In genomic region chr12:131623404-131624368, GRCh38 we compare ENCODE assay signal across 7 cellular contexts.
A peak's percentile ranks its signal among the peaks of the same experiment; 100 is the strongest.
DNase-seq lines count a peak whose midpoint lies in the region; ATAC-seq, FAIRE-seq and TF ChIP-seq lines count a peak whose summit lies in the region.
"Not testable (repeated sequence)": the region's sequence is repeated elsewhere in the genome, so short reads cannot be mapped to it uniquely, and the experiment has no call there.

No MANE protein-coding gene starts in this region.

- TF ChIP-seq EP300 in Ishikawa (IDR thresholded peaks at IDR 0.05; ENCODE audit: borderline replicate concordance); K562 (IDR thresholded peaks at IDR 0.05; ENCODE audit: low read length): not testable (repeated sequence)

- H4K20me1 ChIP-seq in K562 (replicated peaks; ENCODE audit: control insufficient read depth, insufficient read depth, low read length): not testable (repeated sequence)

- not testable (repeated sequence) for H2AFZ ChIP-seq in K562 (ENCODE audit: low read depth, low read length)

- H3K27ac Mint-ChIP-seq in progenitor cell of endocrine pancreas: not testable (repeated sequence)

- CTCF ChIA-PET in RWPE1 (lab: Yijun Ruan, JAX): interaction anchor here (0.6 to 0.7 kb wide), 2 partner anchors 359 to 1388 kb away, joined by 3 read pairs; no protein-coding TSS in a partner anchor
- CTCF ChIA-PET in K562 (lab: Yijun Ruan, JAX; ENCODE audit: low intra/inter-chr PET ratio): not testable (repeated sequence)

- TF ChIP-seq CTCF in RWPE1 (conservative IDR thresholded peaks at IDR 0.05; ENCODE audit: low read depth): not testable (repeated sequence)
- TF ChIP-seq CTCF in K562 (IDR thresholded peaks at IDR 0.05 in 2 of 3, conservative IDR thresholded peaks at IDR 0.05 in 1 of 3; ENCODE audit: insufficient read depth in 2 of 3, low read depth in 1 of 3, low read length in 3 of 3): peak; percentile 71 to 79 (median 77)
- peak; percentile 3 for TF ChIP-seq CTCF in cardiac muscle cell (IDR thresholded peaks at IDR 0.05; ENCODE audit: low read depth, low read length)
- TF ChIP-seq CTCF in progenitor cell of endocrine pancreas (IDR thresholded peaks at IDR 0.05; ENCODE audit: unreplicated experiment): peak; percentile 20

- not testable (repeated sequence) for H3K9me3 ChIP-seq in K562 (replicated peaks; ENCODE audit: control insufficient read depth, insufficient read depth, low read depth, low read length); cardiac muscle cell (ENCODE audit: low read depth)

- H3K9me3 Mint-ChIP-seq in progenitor cell of endocrine pancreas (ENCODE audit: low read depth): not testable (repeated sequence)

- peak overlapping the region; percentile 75 for H3K27ac ChIP-seq in RWPE1
- H3K27ac ChIP-seq in K562 (ENCODE audit: extremely low read depth, low read depth, low read length); cardiac muscle cell: not testable (repeated sequence)

- H3K27me3 ChIP-seq in K562 (ENCODE audit: control insufficient read depth in 2 of 2, insufficient read depth in 2 of 2, low read length in 2 of 2): peaks cover 10 to 16% of the 10 kb centered on the region in 2 experiments; a peak in 4 of 5 replicates
- peaks cover 11% of the 10 kb centered on the region for H3K27me3 ChIP-seq in cardiac muscle cell

- intact Hi-C loops in K562 (cut with micrococcal nuclease): loop anchor here (2.0 kb wide), 1 partner anchor 277 kb away; no protein-coding TSS in a partner anchor

- not testable (repeated sequence) for H3K36me3 Mint-ChIP-seq in progenitor cell of endocrine pancreas (ENCODE audit: insufficient read depth)

- peak; percentile 15 for DNase-seq in D341Med (ENCODE audit: low spot score)
- not testable (repeated sequence) for DNase-seq in GM12892 (ENCODE audit: insufficient read length); RWPE1 (ENCODE audit: low spot score); cardiac muscle cell (ENCODE audit: low read depth in 1 of 2, low spot score in 1 of 2); progenitor cell of endocrine pancreas (ENCODE audit: low spot score, unreplicated experiment)
- peak; percentile 56 to 69 (median 58) for DNase-seq in K562 (ENCODE audit: extremely low read depth in 1 of 4, low spot score in 3 of 4)

- not testable (repeated sequence) for H3K4me3 ChIP-seq in K562, cardiac muscle cell

- peaks cover 12% of the 10 kb centered on the region for H3K4me1 Mint-ChIP-seq in progenitor cell of endocrine pancreas (ENCODE audit: low read depth)

- peak; percentile 12; the same call in 1 of the 2 replicates for TF ChIP-seq RAD21 in Ishikawa (IDR thresholded peaks at IDR 0.05; ENCODE audit: low read depth)
- TF ChIP-seq RAD21 in K562 (CRISPR knock-in tag; conservative IDR thresholded peaks at IDR 0.05 in 1 of 2, IDR thresholded peaks at IDR 0.05 in 1 of 2): peak in 1 of 2 experiments; percentile 41; a peak in 2 of 4 replicates

- H3K4me2 ChIP-seq in K562 (ENCODE audit: insufficient read depth, low read length): peak overlapping the region; percentile 41

- in situ Hi-C loops in K562 (cut with MboI): not testable (repeated sequence)

- H3K4me3 Mint-ChIP-seq in progenitor cell of endocrine pancreas (ENCODE audit: low read depth): not testable (repeated sequence)

- not testable (repeated sequence) for H3K79me2 ChIP-seq in K562 (ENCODE audit: control insufficient read depth, insufficient read depth, low read length)

- WGBS in K562 (ENCODE audit: insufficient coverage, low coverage, missing lambda C conversion rate): 15% methylated on average over 11 of the region's 15 CpGs

- H3K9ac ChIP-seq in K562 (ENCODE audit: insufficient read depth in 1 of 2, low read depth in 2 of 2, low read length in 2 of 2): 0 out of 4 replicates have a peak overlapping the region, but pooled peaks of 1 of the 2 experiments have one; percentile 4

- TF ChIP-seq POLR2A in GM12892 (IDR thresholded peaks at IDR 0.05; ENCODE audit: low read depth, low read length); K562 (conservative IDR thresholded peaks at IDR 0.05): not testable (repeated sequence)

- not testable (repeated sequence) for BruUV-seq in K562 (replicated peaks; lab: Mats Ljungman, UMichigan)

- peaks cover 48% of the 10 kb centered on the region for H3K27me3 Mint-ChIP-seq in progenitor cell of endocrine pancreas

- peak; percentile 89 for ATAC-seq in K562

- peaks cover 22 to 66% of the 10 kb centered on the region in 2 experiments for H3K4me1 ChIP-seq in K562 (replicated peaks in 1 of 2; ENCODE audit: control insufficient read depth in 2 of 2, insufficient read depth in 2 of 2, low read length in 2 of 2)
- H3K4me1 ChIP-seq in cardiac muscle cell (ENCODE audit: low read depth): not testable (repeated sequence)

- not testable (repeated sequence) for H3K9me1 ChIP-seq in K562 (ENCODE audit: control insufficient read depth, insufficient read depth, low read length)

- POLR2A ChIA-PET in RWPE1 (lab: Yijun Ruan, JAX; ENCODE audit: low non-redundant PET): not testable (repeated sequence)
- POLR2A ChIA-PET in K562 (lab: Yijun Ruan, JAX): interaction anchor here (0.6 to 0.7 kb wide), 2 partner anchors 8 to 248 kb away, joined by 3 to 5 read pairs; no protein-coding TSS in a partner anchor

- FAIRE-seq in GM12892 (lab: Jason Lieb, UNC): peak; percentile 83
- FAIRE-seq in K562 (lab: Jason Lieb, UNC): peak; percentile 80

- not testable (repeated sequence) for H3K36me3 ChIP-seq in K562 (ENCODE audit: control insufficient read depth, insufficient read depth, low read length); cardiac muscle cell

TF ChIP-seq in Ishikawa, 13 proteins besides CTCF, POLR2A, EP300 and RAD21:
- TF ChIP-seq REST (IDR thresholded peaks at IDR 0.05; ENCODE audit: low read depth) (peak; percentile 53), NFIC (IDR thresholded peaks at IDR 0.05) (peak; percentile 42)

TF ChIP-seq in K562, 482 proteins besides CTCF, POLR2A, EP300 and RAD21 (continues in another document):
- TF ChIP-seq GABPB1 (CRISPR knock-in tag; IDR thresholded peaks at IDR 0.05): peak; percentile 44; the same call in 1 of the 2 replicates
- peak; percentile 45; the same call in 1 of the 2 replicates for TF ChIP-seq MAX (CRISPR knock-in tag; IDR thresholded peaks at IDR 0.05)
- peak; percentile 12; the same call in 1 of the 2 replicates for TF ChIP-seq TFAP4 (CRISPR knock-in tag; IDR thresholded peaks at IDR 0.05; ENCODE audit: borderline replicate concordance)
- TF ChIP-seq PRDM10 (IDR thresholded peaks at IDR 0.05; ENCODE audit: partially characterized antibody): peak; percentile 30
- 0 out of 2 replicates have a peak, but pooled peaks have one; percentile 18 for TF ChIP-seq JUND (IDR thresholded peaks at IDR 0.05; ENCODE audit: borderline replicate concordance, low read depth, low read length)
- not testable (repeated sequence) for TF ChIP-seq JUND (tag; IDR thresholded peaks at IDR 0.05; ENCODE audit: borderline replicate concordance, low read depth, low read length)
- TF ChIP-seq MNT (conservative IDR thresholded peaks at IDR 0.05): peak; percentile 35 to 69; a peak in 1 of 4 replicates
